ENCODE assay signal across 1 cellular context in the genomic region with DNA sequence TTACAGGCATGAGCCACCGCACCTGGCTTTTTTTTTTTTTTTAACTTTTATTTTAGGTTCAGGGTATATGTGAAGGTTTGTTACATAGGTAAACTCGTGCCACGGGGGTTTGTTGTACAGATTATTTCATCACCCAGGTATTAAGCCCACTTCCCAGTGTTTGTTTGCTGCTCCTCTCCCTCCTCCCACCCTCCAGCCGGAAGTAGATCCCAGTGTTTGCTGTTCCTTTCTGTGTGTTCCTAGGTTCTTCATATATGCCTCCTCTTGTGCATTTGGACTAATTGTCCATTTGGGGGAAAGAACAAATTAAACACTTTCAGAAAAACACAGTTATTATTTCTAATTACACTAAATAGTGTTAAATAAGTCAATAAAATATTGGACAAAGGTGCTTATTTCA.
TF ChIP-seq lines count a peak whose summit lies in the region.

No MANE protein-coding gene starts in this region.

TF ChIP-seq in HepG2, 621 proteins besides CTCF, POLR2A, EP300 and RAD21:
- no peak for TF ChIP-seq RNF219 (CRISPR knock-in tag; IDR thresholded peaks at IDR 0.05)
- TF ChIP-seq HNRNPH1 (optimal IDR thresholded peaks at IDR 0.05; ENCODE audit: low read depth, low read length): no peak
- TF ChIP-seq PPARG (CRISPR knock-in tag; conservative IDR thresholded peaks at IDR 0.05): no peak
- no peak for TF ChIP-seq YY1 (IDR thresholded peaks at IDR 0.05; ENCODE audit: insufficient read depth, insufficient replicate concordance, low read depth, low read length)
- TF ChIP-seq GABPB1 (CRISPR knock-in tag; IDR thresholded peaks at IDR 0.05): peak; percentile 47; the same call in 1 of the 2 replicates
- TF ChIP-seq GABPA (IDR thresholded peaks at IDR 0.05; ENCODE audit: low read depth, low read length): no peak
- TF ChIP-seq GABPA (CRISPR knock-in tag; IDR thresholded peaks at IDR 0.05; ENCODE audit: low read depth): peak; percentile 60
- no peak for TF ChIP-seq ZNF232 (CRISPR knock-in tag; IDR thresholded peaks at IDR 0.05; ENCODE audit: borderline replicate concordance)
- TF ChIP-seq MATR3 (CRISPR knock-in tag; IDR thresholded peaks at IDR 0.05): no peak
- TF ChIP-seq ZNF263 (CRISPR knock-in tag; IDR thresholded peaks at IDR 0.05): peak; percentile 80
- TF ChIP-seq, protein P1, sequence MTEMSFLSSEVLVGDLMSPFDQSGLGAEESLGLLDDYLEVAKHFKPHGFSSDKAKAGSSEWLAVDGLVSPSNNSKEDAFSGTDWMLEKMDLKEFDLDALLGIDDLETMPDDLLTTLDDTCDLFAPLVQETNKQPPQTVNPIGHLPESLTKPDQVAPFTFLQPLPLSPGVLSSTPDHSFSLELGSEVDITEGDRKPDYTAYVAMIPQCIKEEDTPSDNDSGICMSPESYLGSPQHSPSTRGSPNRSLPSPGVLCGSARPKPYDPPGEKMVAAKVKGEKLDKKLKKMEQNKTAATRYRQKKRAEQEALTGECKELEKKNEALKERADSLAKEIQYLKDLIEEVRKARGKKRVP (CRISPR knock-in tag; IDR thresholded peaks at IDR 0.05): peak in 1 of 2 experiments; percentile 21; a peak in 1 of 4 replicates
- TF ChIP-seq ISX (CRISPR knock-in tag; conservative IDR thresholded peaks at IDR 0.05): no peak
- TF ChIP-seq SMAD9 (CRISPR knock-in tag; IDR thresholded peaks at IDR 0.05): no peak
- 0 out of 2 replicates have a peak, but pooled peaks have one; percentile 11 for TF ChIP-seq ELF1 (CRISPR knock-in tag; IDR thresholded peaks at IDR 0.05)
- TF ChIP-seq NR2C2 (CRISPR knock-in tag; IDR thresholded peaks at IDR 0.05; ENCODE audit: borderline replicate concordance): no peak
- TF ChIP-seq ETV5 (CRISPR knock-in tag; IDR thresholded peaks at IDR 0.05; ENCODE audit: borderline replicate concordance): peak; percentile 58; the same call in 1 of the 2 replicates
